8 cellular contexts compared by ENCODE assay signal in the genomic region with DNA sequence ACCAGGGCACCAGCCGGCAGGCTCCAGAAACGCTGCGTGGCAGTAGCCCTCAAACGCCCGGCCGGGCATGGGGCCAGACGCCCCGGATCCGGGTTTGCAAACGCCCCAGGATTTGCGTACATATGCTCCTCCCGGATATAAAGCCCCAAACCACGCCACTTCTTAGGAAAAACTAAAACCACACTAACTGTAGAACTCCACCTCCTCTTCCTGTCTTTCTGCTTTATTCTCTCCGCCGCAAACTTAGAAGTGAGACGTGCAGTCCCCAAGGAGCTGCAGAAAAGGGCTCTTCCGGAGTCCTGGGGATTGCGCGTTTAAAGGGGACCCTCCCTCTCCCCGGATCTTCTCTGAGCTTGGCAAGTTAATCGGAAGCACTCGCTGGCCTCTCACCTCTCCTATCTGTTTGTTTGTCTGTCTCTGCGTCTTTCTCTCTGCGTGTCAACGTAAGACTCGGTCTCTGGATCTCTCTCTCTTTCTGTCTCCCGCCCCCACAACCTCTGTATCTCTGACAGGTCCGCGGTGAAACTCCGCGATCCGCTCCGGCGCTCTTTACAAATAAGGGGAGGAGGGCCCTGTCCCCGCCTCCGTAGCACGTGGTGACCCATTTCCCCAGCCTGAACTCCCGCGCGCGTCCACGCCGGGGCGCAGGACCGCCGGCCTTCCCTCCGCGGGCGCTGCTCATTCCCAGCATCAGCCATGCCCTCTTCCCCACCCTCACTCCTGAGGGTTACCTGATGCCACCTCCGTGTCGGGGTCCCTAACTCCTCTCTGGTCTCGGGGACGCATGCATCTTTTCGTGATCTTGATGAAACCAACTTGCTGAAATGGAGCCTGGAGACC. TPM values are rescaled to one million over a fixed set of nuclear protein-coding genes. Genes with fewer than 3 reads are reported as not detected.
DNase-seq lines count a peak whose midpoint lies in the region; ATAC-seq lines count a peak whose summit lies in the region.

Gene SLC39A8, minus strand, starts transcription at position 528 of the 840 bp plus-strand sequence. CDS start 820 bp downstream, outside the sequence.

- DNase-seq in CMK (ENCODE audit: low read depth): peak; percentile 74
- peak; percentile 75 for DNase-seq in NK-92 treated with Interleukin-12 subunit alpha and Interleukin-12 subunit beta, amount 100 ng/mL, for 24 hours (lab: John Stamatoyannopoulos, UW)
- peak; percentile 93 for DNase-seq in activated CD8-positive, alpha-beta memory T cell treated with anti-CD3 and anti-CD28 coated beads for 24 hours
- peak; percentile 79 for DNase-seq in effector CD4-positive, alpha-beta T cell
- peak; percentile 87 for DNase-seq in mesenchymal stem cell
- peak; percentile 69 for DNase-seq in stimulated activated CD8-positive, alpha-beta memory T cell treated with anti-CD3 and anti-CD28 coated beads, Interleukin-12 subunit alpha, Interleukin-12 subunit beta, amount 100 ng/mL, for 24 hours (ENCODE audit: extremely low read depth)

- H2BK12ac ChIP-seq in mesenchymal stem cell (ENCODE audit: low read length in 2 of 2): peak within 1 kb of the TSS; percentile 39 to 72

- H4K91ac ChIP-seq in mesenchymal stem cell (ENCODE audit: low read length): peak within 1 kb of the TSS; percentile 75

- H3K4me1 ChIP-seq in mesenchymal stem cell (ENCODE audit: control insufficient read depth, insufficient read depth, low read depth, low read length): peaks cover 4% of the 10 kb centered on the region

- H2AFZ ChIP-seq in mesenchymal stem cell (ENCODE audit: low read depth, low read length): peak within 1 kb of the TSS; percentile 95

- H2BK120ac ChIP-seq in mesenchymal stem cell (ENCODE audit: low read depth, low read length): peak within 1 kb of the TSS; percentile 49

- peak within 1 kb of the TSS; percentile 80 for H2BK15ac ChIP-seq in mesenchymal stem cell (ENCODE audit: low read depth, poor library complexity, severe bottlenecking)

- H3K27ac ChIP-seq in mesenchymal stem cell (ENCODE audit: low read length, poor library complexity, severe bottlenecking): peak within 1 kb of the TSS; percentile 30

- H3K27me3 ChIP-seq in mesenchymal stem cell (ENCODE audit: control insufficient read depth in 1 of 2, insufficient read depth in 1 of 2, low read length in 2 of 2): no peaks in the 10 kb centered on the region

- peak within 1 kb of the TSS; percentile 100 for H3K4me2 ChIP-seq in mesenchymal stem cell (ENCODE audit: low read length, poor library complexity, severe bottlenecking)

- peak within 1 kb of the TSS; percentile 3 to 81 for H3K14ac ChIP-seq in mesenchymal stem cell (ENCODE audit: low read length in 2 of 2)

- WGBS in mesenchymal stem cell: under 1% methylated on average over 53 of the region's 54 CpGs

- H3K4me3 ChIP-seq in mesenchymal stem cell (ENCODE audit: insufficient read depth in 1 of 2, low read depth in 1 of 2, low read length in 2 of 2): peak within 1 kb of the TSS; percentile 84 to 97

- H3K79me1 ChIP-seq in mesenchymal stem cell (replicated peaks; ENCODE audit: low read length, poor library complexity, severe bottlenecking): no peaks in the 10 kb centered on the region

- H3K18ac ChIP-seq in mesenchymal stem cell (ENCODE audit: low read depth in 1 of 2, low read length in 2 of 2): peak within 1 kb of the TSS; percentile 62 to 84

- no peaks in the 10 kb centered on the region for H3K9me3 ChIP-seq in mesenchymal stem cell (ENCODE audit: control insufficient read depth, low read length)

- peak within 1 kb of the TSS; percentile 94 for H3K9ac ChIP-seq in mesenchymal stem cell (ENCODE audit: low read length)

- peaks cover 0 to 3% of the 10 kb centered on the region in 2 experiments for H3K36me3 ChIP-seq in mesenchymal stem cell (ENCODE audit: control insufficient read depth in 1 of 2, insufficient read depth in 2 of 2, low read depth in 1 of 2, low read length in 2 of 2)

- H3K4ac ChIP-seq in mesenchymal stem cell (ENCODE audit: low read depth in 1 of 2, low read length in 2 of 2): peak within 1 kb of the TSS; percentile 50 to 81

- H3K23ac ChIP-seq in mesenchymal stem cell (ENCODE audit: low read length in 2 of 2): no peak within 1 kb of the TSS

- no peak within 1 kb of the TSS for H2AK5ac ChIP-seq in mesenchymal stem cell (ENCODE audit: low read length, severe bottlenecking)

- peak within 1 kb of the TSS; percentile 82 for H4K8ac ChIP-seq in mesenchymal stem cell (ENCODE audit: low read length)

- ATAC-seq in GM19455 (IDR thresholded peaks at IDR 0.05; ENCODE audit: unreplicated experiment): peak; percentile 79
- ATAC-seq in HG03575 (IDR thresholded peaks at IDR 0.05; ENCODE audit: extremely low read depth, insufficient number of reproducible peaks, low FRiP score, unreplicated experiment): peak; percentile 76

- H2BK5ac ChIP-seq in mesenchymal stem cell (ENCODE audit: low read depth, low read length, poor library complexity, severe bottlenecking): peak within 1 kb of the TSS; percentile 68

RNA-seq across cellular contexts. Expression of gene SLC39A8, which starts in this region (rescaled TPM):
- polyA plus RNA-seq in mesenchymal stem cell (2013, experiment 1 of 2): 5.0 TPM
- 4.9 TPM for polyA plus RNA-seq in mesenchymal stem cell (2013, experiment 2 of 2)

Comparison
In these comparisons a context has a peak if more than half of its experiments do, and no peak if none do; other contexts are left out.
1. Peak in every context shown above with its lines: DNase-seq, ATAC-seq, H3K4me3 ChIP-seq and H3K27ac ChIP-seq.